Comparison of ENCODE assay signal across 1 cellular context in genomic region chr1:3796215-3797193, GRCh38.
A peak's percentile ranks its signal among the peaks of the same experiment; 100 is the strongest.
TF ChIP-seq lines count a peak whose summit lies in the region.

Gene LRRC47, minus strand, starts transcription at chr1:3796498. Its CDS starts 22 bp downstream, at chr1:3796476.

TF ChIP-seq in HepG2, 621 proteins besides CTCF, POLR2A, EP300 and RAD21 (continued from another document and continues in another):
- no peak for TF ChIP-seq CREB3 (CRISPR knock-in tag; IDR thresholded peaks at IDR 0.05)
- peak; percentile 80 for TF ChIP-seq TEAD3 (CRISPR knock-in tag; optimal IDR thresholded peaks at IDR 0.05; ENCODE audit: borderline replicate concordance)
- TF ChIP-seq ETV5 (CRISPR knock-in tag; IDR thresholded peaks at IDR 0.05; ENCODE audit: borderline replicate concordance): peak; percentile 75
- TF ChIP-seq THYN1 (CRISPR knock-in tag; IDR thresholded peaks at IDR 0.05; ENCODE audit: borderline replicate concordance, low read depth): no peak
- TF ChIP-seq ZSCAN22 (CRISPR knock-in tag; IDR thresholded peaks at IDR 0.05): no peak
- no peak for TF ChIP-seq ZBTB43 (CRISPR knock-in tag; conservative IDR thresholded peaks at IDR 0.05)
- TF ChIP-seq ZNF260 (CRISPR knock-in tag; IDR thresholded peaks at IDR 0.05; ENCODE audit: borderline replicate concordance, low read depth): no peak
- no peak; the same call in 1 of the 2 replicates for TF ChIP-seq ZNF777 (CRISPR knock-in tag; IDR thresholded peaks at IDR 0.05)
- TF ChIP-seq ZNF317 (CRISPR knock-in tag; IDR thresholded peaks at IDR 0.05): no peak
- TF ChIP-seq ZNF280D (CRISPR knock-in tag; IDR thresholded peaks at IDR 0.05): no peak
- TF ChIP-seq THAP11 (CRISPR knock-in tag; IDR thresholded peaks at IDR 0.05): peak; percentile 95
- no peak for TF ChIP-seq PHB2 (IDR thresholded peaks at IDR 0.05; ENCODE audit: partially characterized antibody)
- TF ChIP-seq SALL2 (CRISPR knock-in tag; IDR thresholded peaks at IDR 0.05): peak; percentile 72; the same call in 1 of the 2 replicates
- TF ChIP-seq ZNF274 (CRISPR knock-in tag; IDR thresholded peaks at IDR 0.05): no peak
- TF ChIP-seq ZNF3 (CRISPR knock-in tag; IDR thresholded peaks at IDR 0.05): no peak
- TF ChIP-seq ZNF614 (CRISPR knock-in tag; IDR thresholded peaks at IDR 0.05; ENCODE audit: borderline replicate concordance): peak; percentile 42; the same call in 1 of the 2 replicates
- TF ChIP-seq MED13 (CRISPR knock-in tag; IDR thresholded peaks at IDR 0.05): 0 out of 2 replicates have a peak, but pooled peaks have one; percentile 34
- peak; percentile 31; the same call in 1 of the 2 replicates for TF ChIP-seq CREB1 (IDR thresholded peaks at IDR 0.05)
- TF ChIP-seq CREB1 (CRISPR knock-in tag; IDR thresholded peaks at IDR 0.05): peak; percentile 89
- TF ChIP-seq HNRNPLL (IDR thresholded peaks at IDR 0.05; ENCODE audit: low read depth, low read length, poor library complexity, severe bottlenecking): peak; percentile 36
- peak; percentile 67; the same call in 1 of the 2 replicates for TF ChIP-seq MTERF4 (CRISPR knock-in tag; IDR thresholded peaks at IDR 0.05)
- no peak for TF ChIP-seq FIP1L1 (IDR thresholded peaks at IDR 0.05; ENCODE audit: borderline replicate concordance, insufficient read depth, low read depth, low read length)
- peak; percentile 85 for TF ChIP-seq HNF1B (CRISPR knock-in tag; IDR thresholded peaks at IDR 0.05)
- no peak for TF ChIP-seq ZNF512 (CRISPR knock-in tag; IDR thresholded peaks at IDR 0.05)
- peak; percentile 55; the same call in 1 of the 2 replicates for TF ChIP-seq ZNF580 (CRISPR knock-in tag; IDR thresholded peaks at IDR 0.05; ENCODE audit: borderline replicate concordance, low read depth)
- TF ChIP-seq ZNF10 (CRISPR knock-in tag; IDR thresholded peaks at IDR 0.05; ENCODE audit: borderline replicate concordance, low read depth): no peak
- TF ChIP-seq NFATC3 (CRISPR knock-in tag; IDR thresholded peaks at IDR 0.05): no peak
- no peak for TF ChIP-seq PAWR (CRISPR knock-in tag; IDR thresholded peaks at IDR 0.05; ENCODE audit: borderline replicate concordance)
- no peak for TF ChIP-seq CSRNP2 (CRISPR knock-in tag; conservative IDR thresholded peaks at IDR 0.05; ENCODE audit: low read depth)
- TF ChIP-seq CREM (IDR thresholded peaks at IDR 0.05): peak; percentile 87
- no peak for TF ChIP-seq CREM (CRISPR knock-in tag; IDR thresholded peaks at IDR 0.05)
- TF ChIP-seq ZNF263 (CRISPR knock-in tag; IDR thresholded peaks at IDR 0.05): no peak; the same call in 1 of the 2 replicates
- peak; percentile 86 for TF ChIP-seq YEATS4 (CRISPR knock-in tag; IDR thresholded peaks at IDR 0.05; ENCODE audit: borderline replicate concordance)
- no peak for TF ChIP-seq ZNF235 (CRISPR knock-in tag; IDR thresholded peaks at IDR 0.05; ENCODE audit: borderline replicate concordance)
- TF ChIP-seq HNRNPL (IDR thresholded peaks at IDR 0.05; ENCODE audit: low read depth, low read length): no peak
- no peak; the same call in 1 of the 2 replicates for TF ChIP-seq ZNF724P (CRISPR knock-in tag; IDR thresholded peaks at IDR 0.05; ENCODE audit: borderline replicate concordance)
- peak; percentile 84 for TF ChIP-seq DRAP1 (CRISPR knock-in tag; IDR thresholded peaks at IDR 0.05)
- no peak for TF ChIP-seq ZNF180 (CRISPR knock-in tag; IDR thresholded peaks at IDR 0.05; ENCODE audit: borderline replicate concordance, low read depth)
- TF ChIP-seq JUN (CRISPR knock-in tag; IDR thresholded peaks at IDR 0.05): no peak
- TF ChIP-seq MAFF (IDR thresholded peaks at IDR 0.05; ENCODE audit: low read depth, low read length): peak; percentile 79
- TF ChIP-seq ELF3 (CRISPR knock-in tag; IDR thresholded peaks at IDR 0.05): peak; percentile 63; the same call in 1 of the 2 replicates
- no peak for TF ChIP-seq DMTF1 (CRISPR knock-in tag; IDR thresholded peaks at IDR 0.05)
- no peak for TF ChIP-seq EED (CRISPR knock-in tag; IDR thresholded peaks at IDR 0.05)
- TF ChIP-seq TRAFD1 (CRISPR knock-in tag; IDR thresholded peaks at IDR 0.05; ENCODE audit: borderline replicate concordance): no peak
- peak; percentile 67; the same call in 1 of the 2 replicates for TF ChIP-seq NR0B2 (CRISPR knock-in tag; IDR thresholded peaks at IDR 0.05)
- TF ChIP-seq ZNF232 (CRISPR knock-in tag; IDR thresholded peaks at IDR 0.05; ENCODE audit: borderline replicate concordance): peak; percentile 46; the same call in 1 of the 2 replicates
- no peak for TF ChIP-seq SP140L (CRISPR knock-in tag; IDR thresholded peaks at IDR 0.05; ENCODE audit: borderline replicate concordance)
- no peak for TF ChIP-seq ZNF484 (CRISPR knock-in tag; IDR thresholded peaks at IDR 0.05; ENCODE audit: borderline replicate concordance, low read depth)
- no peak; the same call in 1 of the 2 replicates for TF ChIP-seq KLF15 (CRISPR knock-in tag; IDR thresholded peaks at IDR 0.05; ENCODE audit: borderline replicate concordance)
